In the genomic region with DNA sequence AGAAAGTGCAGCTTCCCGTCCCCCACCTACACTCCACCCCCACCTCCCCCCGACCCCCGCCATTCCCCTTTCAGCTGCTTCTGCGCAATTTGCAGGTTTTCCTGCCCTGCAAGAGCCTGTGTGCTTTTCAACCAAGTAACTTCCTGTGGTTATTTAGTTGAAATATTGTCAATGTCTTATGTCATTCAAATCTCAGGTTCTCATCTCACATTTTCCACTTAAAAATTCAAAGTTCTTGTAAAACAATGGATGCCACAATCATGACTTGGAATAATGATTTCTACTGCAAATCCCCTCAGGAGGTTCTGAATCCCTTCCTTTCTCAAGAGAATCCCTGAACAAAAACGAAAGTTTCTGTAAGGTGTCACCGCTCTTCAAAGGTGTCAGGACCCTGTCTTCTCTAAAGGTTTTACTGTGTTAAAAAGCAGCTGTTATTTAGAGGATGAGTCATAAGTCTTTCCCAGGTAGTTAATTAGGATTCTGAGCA, we compare ENCODE assay signal across 8 cellular contexts. TPM values are rescaled to one million over a fixed set of nuclear protein-coding genes. Genes with fewer than 3 reads are reported as not detected.
DNase-seq lines count a peak whose midpoint lies in the region; ATAC-seq, FAIRE-seq and TF ChIP-seq lines count a peak whose summit lies in the region.
"Had no signal": no experiment of that assay in that cellular context is flagged by ENCODE, and none has a peak within 500 bp of the region (broad histone marks: within the 10 kb centered on the region; RNA-seq: fewer than 3 reads in every experiment).

No MANE protein-coding gene starts in this region.

- H3K27ac Mint-ChIP-seq in dendritic cell treated with granulocyte-macrophage colony-stimulating factor and Interleukin-4, amounts not matched to agents 40 ng/mL and 50 ng/mL, for 4 days: peak overlapping the region; percentile 99

- H3K9me3 Mint-ChIP-seq in dendritic cell treated with granulocyte-macrophage colony-stimulating factor and Interleukin-4, amounts not matched to agents 40 ng/mL and 50 ng/mL, for 4 days: no peaks in the 10 kb centered on the region

- H3K36me3 Mint-ChIP-seq in dendritic cell treated with granulocyte-macrophage colony-stimulating factor and Interleukin-4, amounts not matched to agents 40 ng/mL and 50 ng/mL, for 4 days (ENCODE audit: low read depth): peaks cover 54% of the 10 kb centered on the region

- H3K4me1 Mint-ChIP-seq in dendritic cell treated with granulocyte-macrophage colony-stimulating factor and Interleukin-4, amounts not matched to agents 40 ng/mL and 50 ng/mL, for 4 days (ENCODE audit: low read depth): peaks cover 40% of the 10 kb centered on the region

- intact Hi-C loops in dendritic cell treated with granulocyte-macrophage colony-stimulating factor and Interleukin-4, amounts not matched to agents 40 ng/mL and 50 ng/mL, for 4 days (cut with micrococcal nuclease): loop anchor here (2.0 to 10.0 kb wide), 3 partner anchors 186 to 753 kb away; partner anchors contain the start of gene PLBD1
- intact Hi-C loops in pancreas (cut with DNase I): no loop called here

- H3K27ac ChIP-seq in pancreas (peak overlapping the region; percentile 92 to 99 (median 94)), foreskin keratinocyte (no peak overlapping the region)

- peak overlapping the region; percentile 65 for H3K4me3 ChIP-seq in HFF-Myc (replicated peaks; ENCODE audit: low read depth, low read length)
- H3K4me3 ChIP-seq in pancreas: peak overlapping the region in 2 of 4 donors; percentile 64 to 85

- WGBS in pancreas, 2 donors: 29 to 34% methylated on average over 6 of the region's 6 CpGs

- H3K4me1 ChIP-seq in pancreas: peaks cover 4 to 10% (median 8%) of the 10 kb centered on the region in 3 donors
- H3K4me1 ChIP-seq in foreskin keratinocyte: peaks cover 21% of the 10 kb centered on the region

- no peak for DNase-seq in HFF-Myc (ENCODE audit: extremely low read depth, low read depth)
- DNase-seq in SW480 (ENCODE audit: low spot score): peak; percentile 33
- DNase-seq in pancreas: no peak
- DNase-seq in foreskin keratinocyte: no peak
- DNase-seq in inferior parietal cortex (ENCODE audit: extremely low spot score): no peak

- no peaks in the 10 kb centered on the region for H3K36me3 ChIP-seq in pancreas

- H3K4me3 Mint-ChIP-seq in dendritic cell treated with granulocyte-macrophage colony-stimulating factor and Interleukin-4, amounts not matched to agents 40 ng/mL and 50 ng/mL, for 4 days: peak overlapping the region; percentile 6

- no peak for TF ChIP-seq CTCF in HFF-Myc (IDR thresholded peaks at IDR 0.05; ENCODE audit: low read depth, low read length, missing control alignments)
- no peak for TF ChIP-seq CTCF in pancreas (IDR thresholded peaks at IDR 0.05)
- no peak for TF ChIP-seq CTCF in foreskin keratinocyte (conservative IDR thresholded peaks at IDR 0.05)

- no peaks in the 10 kb centered on the region for H3K27me3 Mint-ChIP-seq in dendritic cell treated with granulocyte-macrophage colony-stimulating factor and Interleukin-4, amounts not matched to agents 40 ng/mL and 50 ng/mL, for 4 days

- H3K9me3 ChIP-seq in pancreas: no peaks in the 10 kb centered on the region

- no peak for FAIRE-seq in pancreas (lab: Jason Lieb, UNC)
- FAIRE-seq: TTC549 had no signal

- ATAC-seq in pancreas (no peak), foreskin keratinocyte (no peak), HG02610 (IDR thresholded peaks at IDR 0.05; ENCODE audit: unreplicated experiment) (no peak)

- H3K27me3 ChIP-seq in pancreas (no peaks in the 10 kb centered on the region), foreskin keratinocyte (no peaks in the 10 kb centered on the region)

RNA-seq across cellular contexts. Expression of gene WBP11, which starts 31.6 kb away (rescaled TPM):
- total RNA-seq in pancreas: 10 to 100 TPM; 12.5 to 28.5 (median 23.2) TPM
- 10 to 100 TPM in 1 of 2 donors, 1 to 10 TPM in 1; 7.9 to 14.6 TPM for polyA plus RNA-seq in pancreas
- total RNA-seq in foreskin keratinocyte: 37.3 and 42.6 TPM in 2 replicates
- polyA plus RNA-seq in foreskin keratinocyte: 22.2 and 28.7 TPM in 2 replicates

RNA-seq across cellular contexts. Expression of gene C12orf60, which starts 31.8 kb away (rescaled TPM):
- total RNA-seq in pancreas (1 to 10 TPM in 1 of 6 donors, under 1 TPM in 5; 0.28 to 1.0 (median 0.54) TPM), foreskin keratinocyte (1.8 and 1.9 TPM in 2 replicates)
- polyA plus RNA-seq in pancreas (under 1 TPM; 0.72 to 0.89 TPM), foreskin keratinocyte (1.9 and 2.0 TPM in 2 replicates)

RNA-seq across cellular contexts. Expression of gene SMCO3, which starts 42.3 kb away (rescaled TPM):
- total RNA-seq in pancreas: under 1 TPM in 3 of 6 donors, not detected in 3; 0.12 to 0.19 (median 0.15) TPM
- under 1 TPM; 0.21 to 0.30 TPM for polyA plus RNA-seq in pancreas
- total RNA-seq in foreskin keratinocyte: not detected in 2 replicates
- not detected in 2 replicates for polyA plus RNA-seq in foreskin keratinocyte
